Comparison of ENCODE assay signal across 8 cellular contexts in the genomic region with DNA sequence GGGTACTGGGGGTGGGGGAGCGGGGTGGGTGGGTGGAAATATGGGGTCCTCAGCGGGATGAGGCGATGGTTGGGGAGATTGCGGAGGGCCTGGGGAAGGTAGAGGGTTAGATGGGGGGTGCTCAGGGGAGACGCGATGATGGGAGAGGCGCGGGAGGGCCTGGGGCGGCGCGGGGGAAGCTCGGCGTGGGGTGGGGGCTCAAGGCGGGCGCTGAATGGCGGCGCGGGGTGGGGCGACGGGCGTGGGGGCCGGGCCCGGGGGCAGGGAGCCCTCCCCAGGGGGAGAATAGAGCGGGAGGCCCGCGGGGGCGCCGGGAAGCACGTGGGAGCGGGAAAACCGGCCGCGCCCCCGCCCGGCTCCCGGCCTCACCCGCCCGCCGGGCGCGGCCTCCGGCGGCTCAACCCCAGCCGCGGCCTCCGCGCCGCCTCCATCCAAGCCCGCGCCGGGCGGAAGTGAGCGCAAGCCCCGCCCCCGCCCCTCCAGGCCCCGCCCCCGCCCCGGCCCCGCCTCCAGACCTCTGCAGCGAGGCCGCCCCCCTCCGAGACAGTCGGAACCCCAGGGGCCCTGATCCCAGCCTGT. TPM values are rescaled to one million over a fixed set of nuclear protein-coding genes. Genes with fewer than 3 reads are reported as not detected.
DNase-seq lines count a peak whose midpoint lies in the region; ATAC-seq and TF ChIP-seq lines count a peak whose summit lies in the region.

A gene with protein sequence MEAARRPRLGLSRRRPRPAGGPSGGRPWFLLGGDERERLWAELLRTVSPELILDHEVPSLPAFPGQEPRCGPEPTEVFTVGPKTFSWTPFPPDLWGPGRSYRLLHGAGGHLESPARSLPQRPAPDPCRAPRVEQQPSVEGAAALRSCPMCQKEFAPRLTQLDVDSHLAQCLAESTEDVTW (minus strand): TSS at position 454 of the 579 bp plus-strand sequence. CDS start 23 bp downstream, at position 431.

- peaks cover 22% of the 10 kb centered on the region for H3K4me1 ChIP-seq in DOHH2 (ENCODE audit: control insufficient read depth, low read length)
- H3K4me1 ChIP-seq in spleen = peaks cover 23 to 82% (median 57%) of the 10 kb centered on the region in 6 donors

- H4K20me1 ChIP-seq in DOHH2 (ENCODE audit: control insufficient read depth, insufficient read depth, low read depth, low read length) = no peaks in the 10 kb centered on the region

- DNase-seq in HK-2 (ENCODE audit: unreplicated experiment) (peak; percentile 91), SW480 (ENCODE audit: low spot score) (peak; percentile 55), T47D (ENCODE audit: low read depth in 1 of 2, low spot score in 1 of 2) (peak; percentile 47 to 68), iPS-NIHi7 (ENCODE audit: extremely low spot score) (peak; percentile 75), spleen (no peak), cerebellar nuclear complex (lab: John Stamatoyannopoulos, UW) (no peak)

- no peaks in the 10 kb centered on the region for H3K9me3 ChIP-seq in DOHH2 (ENCODE audit: control insufficient read depth, insufficient read depth, low read length)
- H3K9me3 ChIP-seq in spleen = no peaks in the 10 kb centered on the region

- H3K9me2 ChIP-seq in DOHH2 (replicated peaks; ENCODE audit: control insufficient read depth, low read length) = no peaks in the 10 kb centered on the region

- ATAC-seq in GM19468 (IDR thresholded peaks at IDR 0.05; ENCODE audit: extremely low read depth, unreplicated experiment) = peak; percentile 5

- H3K79me2 ChIP-seq in DOHH2 (ENCODE audit: control insufficient read depth, low read length) = peaks cover 3% of the 10 kb centered on the region; the same call in 1 of the 2 replicates

- in situ Hi-C loops in T47D (cut with HindIII; ENCODE audit: low pct_unique_long_range_greater_than_20kb, low sequenced_read_pairs) = no loop called here

- H3K27ac ChIP-seq in DOHH2 (ENCODE audit: low read depth, low read length) (peak within 1 kb of the TSS; percentile 47), spleen (peak within 1 kb of the TSS; percentile 86 to 97 (median 94))

- H3K27me3 ChIP-seq in DOHH2 (ENCODE audit: control insufficient read depth, low read length) (no peaks in the 10 kb centered on the region), spleen (replicated peaks in 1 of 7) (no peaks in the 10 kb centered on the region)

- WGBS in spleen, 5 donors = 1 to 4% (median 2%) methylated on average over 24 to 63 of the region's 63 CpGs

- intact Hi-C loops in spleen (cut with DNase I; ENCODE audit: low total_unique reads) = loop anchor here (2.0 kb wide), 1 partner anchor 188 kb away; no protein-coding TSS in a partner anchor

- peak within 1 kb of the TSS; percentile 74 for H3K4me3 ChIP-seq in DOHH2 (ENCODE audit: low read length)
- H3K4me3 ChIP-seq in spleen = peak within 1 kb of the TSS; percentile 54 to 92 (median 70)

- H3K4me2 ChIP-seq in DOHH2 (ENCODE audit: low read length) = peak within 1 kb of the TSS; percentile 84

- H3K36me3 ChIP-seq in DOHH2 (ENCODE audit: control insufficient read depth, low read length) (no peaks in the 10 kb centered on the region), spleen (peaks cover 0 to 19% (median 0%) of the 10 kb centered on the region in 6 donors)

- no peaks in the 10 kb centered on the region for H3F3A ChIP-seq in DOHH2 (ENCODE audit: control insufficient read depth, insufficient read depth)

- TF ChIP-seq CTCF in DOHH2 (IDR thresholded peaks at IDR 0.05; ENCODE audit: low read depth, low read length, poor library complexity, severe bottlenecking) (no peak), spleen (IDR thresholded peaks at IDR 0.05 in 8 of 11, conservative IDR thresholded peaks at IDR 0.05 in 3 of 11) (no peak)

- TF ChIP-seq POLR2A in spleen (IDR thresholded peaks at IDR 0.05) = no peak

RNA-seq across cellular contexts. Expression of the gene that starts here (rescaled TPM):
- total RNA-seq in spleen = 10 to 100 TPM; 20.6 to 64.0 (median 46.6) TPM
- 100 to 1,000 TPM in 1 of 3 donors, 10 to 100 TPM in 2; 66.8 to 113 (median 94.1) TPM for polyA plus RNA-seq in spleen

Comparison
In these comparisons a context has a peak if more than half of its experiments do, and no peak if none do; other contexts are left out.
1. DNase-seq: peak in HK-2 (single experiment), SW480 (single experiment), T47D (2 of 2) and iPS-NIHi7 (single experiment); none in spleen (single experiment) and cerebellar nuclear complex (0 of 2).